ENCODE assay signal across 10 cellular contexts in genomic region chr1:244460195-244460594, GRCh38. TPM values are rescaled to one million over a fixed set of nuclear protein-coding genes. Genes with fewer than 3 reads are reported as not detected.
DNase-seq lines count a peak whose midpoint lies in the region; ATAC-seq and TF ChIP-seq lines count a peak whose summit lies in the region.
"Had no signal": no experiment of that assay in that cellular context is flagged by ENCODE, and none has a peak within 500 bp of the region (broad histone marks: within the 10 kb centered on the region; RNA-seq: fewer than 3 reads in every experiment).

No MANE protein-coding gene starts in this region.

- H3K4me1 ChIP-seq in tibial nerve: peaks cover 0 to 14% (median 2%) of the 10 kb centered on the region in 4 donors

- H3K27me3 Mint-ChIP-seq in activated naive CD4-positive, alpha-beta T cell treated with anti-CD3 and anti-CD28 coated beads for 36 hours (ENCODE audit: low read depth): no peaks in the 10 kb centered on the region
- H3K27me3 Mint-ChIP-seq in neural crest cell (ENCODE audit: low read depth): no peaks in the 10 kb centered on the region

- peaks cover 5% of the 10 kb centered on the region for H3K9me3 Mint-ChIP-seq in activated naive CD4-positive, alpha-beta T cell treated with anti-CD3 and anti-CD28 coated beads for 36 hours
- peaks cover 7% of the 10 kb centered on the region for H3K9me3 Mint-ChIP-seq in neural crest cell

- peaks cover 3% of the 10 kb centered on the region for H3K36me3 Mint-ChIP-seq in activated naive CD4-positive, alpha-beta T cell treated with anti-CD3 and anti-CD28 coated beads for 36 hours (ENCODE audit: low read depth)
- H3K36me3 Mint-ChIP-seq in neural crest cell (ENCODE audit: low read depth): peaks cover 12% of the 10 kb centered on the region

- H3K27ac Mint-ChIP-seq in activated naive CD4-positive, alpha-beta T cell treated with anti-CD3 and anti-CD28 coated beads for 36 hours: peak overlapping the region; percentile 33
- H3K27ac Mint-ChIP-seq in neural crest cell (ENCODE audit: unreplicated experiment): no peak overlapping the region

- H3K27ac ChIP-seq in tibial nerve: peak overlapping the region in 2 of 4 donors; percentile 85 to 91
- H3K27ac ChIP-seq: foreskin keratinocyte had no signal

- H3K9me3 ChIP-seq in MG63 (no peaks in the 10 kb centered on the region), tibial nerve (no peaks in the 10 kb centered on the region)
- H3K9me3 ChIP-seq: neutrophil had no signal

- DNase-seq in DMS53 (lab: John Stamatoyannopoulos, UW) (peak; percentile 65), MG63 (peak; percentile 61), neural crest cell (ENCODE audit: low read depth, low spot score) (no peak), tibial nerve (ENCODE audit: low spot score in 2 of 2) (no peak)
- DNase-seq in activated naive CD4-positive, alpha-beta T cell treated with anti-CD3 and anti-CD28 coated beads for 36 hours: peak; percentile 72
- DNase-seq: foreskin keratinocyte had no signal

- H3K4me3 Mint-ChIP-seq in activated naive CD4-positive, alpha-beta T cell treated with anti-CD3 and anti-CD28 coated beads for 36 hours: peak overlapping the region; percentile 4
- peak overlapping the region; percentile 52 for H3K4me3 Mint-ChIP-seq in neural crest cell

- peaks cover 12% of the 10 kb centered on the region for H3K4me1 Mint-ChIP-seq in activated naive CD4-positive, alpha-beta T cell treated with anti-CD3 and anti-CD28 coated beads for 36 hours (ENCODE audit: low read depth)
- peaks cover 5% of the 10 kb centered on the region for H3K4me1 Mint-ChIP-seq in neural crest cell

- no peak overlapping the region for H3K4me3 ChIP-seq in MG63
- H3K4me3 ChIP-seq in tibial nerve: peak overlapping the region in 1 of 4 donors; percentile 74

- no peak for TF ChIP-seq EP300 in tibial nerve (IDR thresholded peaks at IDR 0.05)

- no peak for TF ChIP-seq CTCF in neural crest cell (conservative IDR thresholded peaks at IDR 0.05)
- no peak for TF ChIP-seq CTCF in tibial nerve (IDR thresholded peaks at IDR 0.05)

- TF ChIP-seq POLR2A in tibial nerve (IDR thresholded peaks at IDR 0.05) (no peak), GM18505 (IDR thresholded peaks at IDR 0.05; ENCODE audit: borderline replicate concordance, extremely low read depth, insufficient read depth, insufficient read length) (no peak)

- 92 to 99% methylated on average over 4 of the region's 4 CpGs for WGBS in tibial nerve, 2 donors

- no peaks in the 10 kb centered on the region for H3K36me3 ChIP-seq in MG63
- H3K36me3 ChIP-seq in tibial nerve: no peaks in the 10 kb centered on the region

- H3K27me3 ChIP-seq in MG63 (no peaks in the 10 kb centered on the region), tibial nerve (no peaks in the 10 kb centered on the region)
- H3K27me3 ChIP-seq: foreskin keratinocyte, neutrophil had no signal

- intact Hi-C loops in activated naive CD4-positive, alpha-beta T cell treated with anti-CD3 and anti-CD28 coated beads for 36 hours (cut with micrococcal nuclease): no loop called here

- no peak for ATAC-seq in GM18498 (IDR thresholded peaks at IDR 0.05; ENCODE audit: unreplicated experiment)
- ATAC-seq in GM18502 (IDR thresholded peaks at IDR 0.05; ENCODE audit: poor library complexity, unreplicated experiment): no peak
- no peak for ATAC-seq in GM18505 (IDR thresholded peaks at IDR 0.05; ENCODE audit: unreplicated experiment)
- ATAC-seq: foreskin keratinocyte had no signal

- CTCF ChIA-PET in activated naive CD4-positive, alpha-beta T cell treated with anti-CD3 and anti-CD28 coated beads for 36 hours (lab: Charles Lee): no interaction called here

RNA-seq across cellular contexts. Expression of gene CATSPERE, which starts 0.9 kb away (rescaled TPM):
- total RNA-seq in MG63 (2014; rRNA removed; shearing (Covaris generic); ENCODE audit: low replicate concordance): 1.0 and 1.6 TPM in 2 replicates
- under 1 TPM; 0.17 TPM for total RNA-seq in activated naive CD4-positive, alpha-beta T cell treated with anti-CD3 and anti-CD28 coated beads for 36 hours
- total RNA-seq in neural crest cell: 0.44 and 0.73 TPM in 2 replicates
- total RNA-seq in tibial nerve: 1 to 10 TPM in 3 of 4 donors, under 1 TPM in 1; 0.98 to 3.1 (median 1.3) TPM

RNA-seq across cellular contexts. Expression of gene ADSS2, which starts 8.5 kb away (rescaled TPM):
- 90.2 and 113 TPM in 2 replicates for total RNA-seq in MG63 (2014; rRNA removed; shearing (Covaris generic); ENCODE audit: low replicate concordance)
- total RNA-seq in activated naive CD4-positive, alpha-beta T cell treated with anti-CD3 and anti-CD28 coated beads for 36 hours: 10 to 100 TPM; 45.9 to 47.3 TPM
- total RNA-seq in neural crest cell: 66.2 and 72.1 TPM in 2 replicates
- total RNA-seq in tibial nerve: 10 to 100 TPM; 23.4 to 46.1 (median 32.5) TPM

Comparison
In these comparisons a context has a peak if more than half of its experiments do, and no peak if none do; other contexts are left out.
1. DNase-seq: peak in DMS53 (single experiment), MG63 (single experiment) and activated naive CD4-positive, alpha-beta T cell treated with anti-CD3 and anti-CD28 coated beads for 36 hours (single experiment); none in neural crest cell (single experiment) and tibial nerve (0 of 2).